In genomic region chr15:50256188-50257041, GRCh38 we compare ENCODE assay signal across 1 cellular context.
TF ChIP-seq lines count a peak whose summit lies in the region.

No MANE protein-coding gene starts in this region.

TF ChIP-seq in IMR-90, 13 proteins besides CTCF, POLR2A, EP300 and RAD21 (continued from another document):
- TF ChIP-seq USF2 (IDR thresholded peaks at IDR 0.05; ENCODE audit: low read depth, low read length) (no peak), MAFK (IDR thresholded peaks at IDR 0.05; ENCODE audit: low read depth, low read length) (0 out of 2 replicates have a peak, but pooled peaks have one; percentile 46)
